8 cellular contexts compared by ENCODE assay signal in genomic region chr1:117930173-117930447, GRCh38. TPM values are rescaled to one million over a fixed set of nuclear protein-coding genes. Genes with fewer than 3 reads are reported as not detected.
DNase-seq lines count a peak whose midpoint lies in the region; ATAC-seq and TF ChIP-seq lines count a peak whose summit lies in the region.

No MANE protein-coding gene starts in this region.

- H3K4me3 ChIP-seq in BLaER1 treated with 17β-estradiol and CSF1 and Interleukin-3, amounts not matched to agents 10 nM and 100 nM, result peak overlapping the region; percentile 82 to 97 (median 89)
- H3K4me3 ChIP-seq in body of pancreas, result peak overlapping the region; percentile 84 to 89
- peak overlapping the region; percentile 93 for H3K4me3 ChIP-seq in mesodermal cell (ENCODE audit: extremely low read depth, insufficient read depth, low read length, poor library complexity, severe bottlenecking)

- 0 to 2% methylated on average over 12 of the region's 12 CpGs for WGBS in body of pancreas, 2 donors
- WGBS in mesodermal cell (ENCODE audit: insufficient coverage in 2 of 2), 2 experiments, result 2% methylated on average over 12 of the region's 12 CpGs

- H3K4me2 ChIP-seq in BLaER1 treated with 17β-estradiol and CSF1 and Interleukin-3, amounts not matched to agents 10 nM and 100 nM, result peak overlapping the region; percentile 80 to 96 (median 90)

- DNase-seq in body of pancreas, result no peak
- no peak for DNase-seq in activated gamma-delta T cell treated with Interleukin-2 at 50 U/mL for 16 hours
- DNase-seq in midbrain (lab: John Stamatoyannopoulos, UW), result no peak

- no peak for TF ChIP-seq CTCF in body of pancreas (IDR thresholded peaks at IDR 0.05)

- H4K20me1 ChIP-seq in BLaER1 treated with 17β-estradiol and CSF1 and Interleukin-3, amounts not matched to agents 10 nM and 100 nM, result peaks cover 19 to 80% (median 43%) of the 10 kb centered on the region in 11 experiments; a peak in 20 of 22 replicates

- TF ChIP-seq POLR2A in body of pancreas (IDR thresholded peaks at IDR 0.05), result no peak

- intact Hi-C loops in body of pancreas (cut with DNase I), result no loop called here

- no peaks in the 10 kb centered on the region for H3K27me3 ChIP-seq in BLaER1 treated with 17β-estradiol and CSF1 and Interleukin-3, amounts not matched to agents 10 nM and 100 nM
- H3K27me3 ChIP-seq in body of pancreas, result no peaks in the 10 kb centered on the region

- ATAC-seq in HG02973 (IDR thresholded peaks at IDR 0.05; ENCODE audit: unreplicated experiment) (peak; percentile 1), body of pancreas (no peak), GM21825 (IDR thresholded peaks at IDR 0.05; ENCODE audit: unreplicated experiment) (no peak), HG03039 (IDR thresholded peaks at IDR 0.05; ENCODE audit: unreplicated experiment) (no peak)

- H3K27ac ChIP-seq in BLaER1 treated with 17β-estradiol and CSF1 and Interleukin-3, amounts not matched to agents 10 nM and 100 nM, result peak overlapping the region; percentile 29 to 83 (median 74); a peak in 21 of 22 replicates
- H3K27ac ChIP-seq in body of pancreas (peak overlapping the region in 3 of 4 donors; percentile 72 to 94 (median 93)), mesodermal cell (ENCODE audit: low read depth, low read length, severe bottlenecking) (peak overlapping the region; percentile 79)

- peak overlapping the region; percentile 72 to 87 (median 82) for H3K9ac ChIP-seq in BLaER1 treated with 17β-estradiol and CSF1 and Interleukin-3, amounts not matched to agents 10 nM and 100 nM

- no peaks in the 10 kb centered on the region for H3K9me3 ChIP-seq in BLaER1 treated with 17β-estradiol and CSF1 and Interleukin-3, amounts not matched to agents 10 nM and 100 nM (replicated peaks in 1 of 11)
- H3K9me3 ChIP-seq in body of pancreas (no peaks in the 10 kb centered on the region), mesodermal cell (ENCODE audit: control insufficient read depth, low read length) (no peaks in the 10 kb centered on the region)

- peaks cover 26 to 56% (median 44%) of the 10 kb centered on the region in 10 experiments for H3K4me1 ChIP-seq in BLaER1 treated with 17β-estradiol and CSF1 and Interleukin-3, amounts not matched to agents 10 nM and 100 nM
- peaks cover 47% of the 10 kb centered on the region for H3K4me1 ChIP-seq in body of pancreas
- H3K4me1 ChIP-seq in mesodermal cell (ENCODE audit: control insufficient read depth, insufficient read depth, low read length, poor library complexity, severe bottlenecking), result peaks cover 7% of the 10 kb centered on the region

- peaks cover 12 to 35% (median 27%) of the 10 kb centered on the region in 11 experiments for H3K36me3 ChIP-seq in BLaER1 treated with 17β-estradiol and CSF1 and Interleukin-3, amounts not matched to agents 10 nM and 100 nM
- H3K36me3 ChIP-seq in body of pancreas (replicated peaks in 1 of 2; ENCODE audit: insufficient read depth in 1 of 2, low read depth in 2 of 2) (peaks cover 1 to 6% of the 10 kb centered on the region in 2 donors), mesodermal cell (ENCODE audit: control insufficient read depth, insufficient read depth, low read length) (peaks cover 21% of the 10 kb centered on the region)

RNA-seq across cellular contexts. Expression of gene WDR3, which starts 0.6 kb away (rescaled TPM):
- total RNA-seq in body of pancreas, result 1 to 10 TPM; 5.3 to 8.8 TPM
- 17.4 TPM for polyA plus RNA-seq in mesodermal cell (2013, experiment 1 of 2)
- polyA plus RNA-seq in mesodermal cell (2013, experiment 2 of 2), result 15.1 TPM

RNA-seq across cellular contexts. Expression of gene GDAP2, which starts 0.7 kb away (rescaled TPM):
- total RNA-seq in body of pancreas, result 10 to 100 TPM; 15.8 to 20.8 TPM
- polyA plus RNA-seq in mesodermal cell (2013, experiment 1 of 2), result 22.2 TPM
- 18.8 TPM for polyA plus RNA-seq in mesodermal cell (2013, experiment 2 of 2)
